ENCODE assay signal across 11 cellular contexts in the genomic region with DNA sequence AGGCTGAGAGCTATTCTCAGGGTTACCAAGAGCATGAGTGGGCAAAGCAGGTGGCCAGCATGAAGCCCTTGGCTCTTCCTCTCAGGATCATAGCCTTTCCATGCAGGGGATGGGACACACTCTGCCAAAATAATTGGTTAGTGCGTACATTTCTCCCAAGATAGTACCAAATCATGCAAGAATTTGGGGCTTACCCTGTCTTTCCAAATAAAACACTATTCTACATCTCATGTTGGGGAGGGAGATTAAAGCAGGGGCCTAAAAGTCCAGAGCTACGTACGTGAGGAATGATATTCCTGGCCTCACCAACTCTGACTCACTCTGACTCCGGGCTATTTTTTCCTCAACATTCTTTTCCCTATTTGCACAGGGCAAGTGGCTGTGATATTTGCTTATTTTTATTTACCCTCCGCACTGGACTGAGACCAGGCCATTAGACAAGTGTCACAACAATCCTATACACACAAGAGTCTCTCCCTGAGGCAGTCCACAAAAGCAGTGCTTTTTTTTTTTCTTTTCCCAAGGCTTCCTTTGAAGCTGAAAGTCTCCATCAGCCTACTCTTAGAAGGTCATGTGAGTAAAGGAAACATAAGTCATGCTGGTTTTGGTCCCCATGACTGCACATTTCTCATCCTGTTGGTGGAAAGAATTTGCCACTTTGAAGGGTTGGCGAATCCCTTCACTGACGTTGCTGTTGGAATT. TPM values are rescaled to one million over a fixed set of nuclear protein-coding genes. Genes with fewer than 3 reads are reported as not detected.
A peak's percentile ranks its signal among the peaks of the same experiment; 100 is the strongest.
DNase-seq lines count a peak whose midpoint lies in the region; ATAC-seq, FAIRE-seq and TF ChIP-seq lines count a peak whose summit lies in the region.
"Had no signal": no experiment of that assay in that cellular context is flagged by ENCODE, and none has a peak within 500 bp of the region (broad histone marks: within the 10 kb centered on the region; RNA-seq: fewer than 3 reads in every experiment).

No MANE protein-coding gene starts in this region.

- TF ChIP-seq CTCF in RWPE1 (conservative IDR thresholded peaks at IDR 0.05; ENCODE audit: low read depth), result no peak

- FAIRE-seq in GM19239 (lab: Jason Lieb, UNC), result no peak

- CTCF ChIA-PET in RWPE1 (lab: Yijun Ruan, JAX), result no interaction called here

- POLR2A ChIA-PET in RWPE1 (lab: Yijun Ruan, JAX; ENCODE audit: low non-redundant PET), result no interaction called here

- ATAC-seq in left cardiac atrium, result peak; percentile 78 to 79

- H3K27ac ChIP-seq in RWPE1, result no peak overlapping the region
- H3K27ac ChIP-seq: HL-60 had no signal

- DNase-seq in ELR (ENCODE audit: low read depth) (peak; percentile 70), RWPE1 (ENCODE audit: low spot score) (peak; percentile 38), left cardiac atrium (no peak), renal cortical epithelial cell (ENCODE audit: low read depth) (peak; percentile 93), activated gamma-delta T cell (lab: John Stamatoyannopoulos, UW) (no peak), GM19239 (ENCODE audit: insufficient read length, low spot score) (no peak), NCI-H748 treated with DMSO at 0.1 percent for 48 hours (lab: John Stamatoyannopoulos, UW) (no peak), medulla oblongata (ENCODE audit: extremely low spot score) (no peak)
- DNase-seq: H7 had no signal

- intact Hi-C loops in left cardiac atrium (cut with DNase I), result loop anchor here in 1 of 2 donors (5.0 to 10.0 kb wide), 2 partner anchors 38 to 86 kb away; no protein-coding TSS in a partner anchor

RNA-seq across cellular contexts. Expression of gene TMEM252, which starts 40.1 kb away (rescaled TPM):
- total RNA-seq in left cardiac atrium, result under 1 TPM in 1 of 2 donors, not detected in 1; 0.18 TPM
- 0.20 TPM in 1 of 2 replicates, not detected in the other for total RNA-seq in renal cortical epithelial cell
- total RNA-seq: H7, pulmonary artery endothelial cell had no signal

Comparison
In these comparisons a context has a peak if more than half of its experiments do, and no peak if none do; other contexts are left out.
1. DNase-seq: peak in ELR (single experiment), RWPE1 (single experiment) and renal cortical epithelial cell (single experiment); none in left cardiac atrium (single experiment), activated gamma-delta T cell (single experiment), GM19239 (single experiment), NCI-H748 treated with DMSO at 0.1 percent for 48 hours (single experiment) and medulla oblongata (single experiment).